In the genomic region with DNA sequence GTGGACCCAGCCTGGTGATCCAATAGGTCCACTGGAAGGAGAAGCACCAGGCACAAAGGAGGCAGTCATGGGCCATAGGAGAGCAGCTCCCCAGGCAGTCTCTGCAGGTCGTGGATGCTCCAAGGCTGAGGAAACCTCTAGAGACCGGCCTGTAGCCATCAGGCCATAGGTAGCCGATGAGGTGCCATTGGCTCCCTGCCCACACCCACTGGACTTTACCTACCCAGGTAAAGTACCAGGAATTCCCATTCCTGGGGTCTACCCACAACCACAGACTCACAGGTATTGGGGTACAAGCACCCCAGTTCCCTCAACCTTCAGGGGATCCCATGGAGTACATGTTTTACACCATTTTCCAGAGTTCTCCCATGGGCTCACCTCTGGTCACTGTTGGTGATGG, we compare ENCODE assay signal across 28 cellular contexts.
"Had no signal": no experiment of that assay in that cellular context is flagged by ENCODE, and none has a peak within 500 bp of the region (broad histone marks: within the 10 kb centered on the region; RNA-seq: fewer than 3 reads in every experiment).

No MANE protein-coding gene starts in this region.

- H3K4me1 Mint-ChIP-seq: endodermal cell had no signal

- FAIRE-seq: colon, endometrium, endothelial cell of umbilical vein, frontal cortex had no signal

- H3K4me3 Mint-ChIP-seq: dendritic cell treated with granulocyte-macrophage colony-stimulating factor and Interleukin-4, amounts not matched to agents 40 ng/mL and 50 ng/mL, for 4 days; effector memory CD8-positive, alpha-beta T cell; endodermal cell had no signal

- H3K27ac ChIP-seq: colonic mucosa, coronary artery, dorsolateral prefrontal cortex, epithelial cell of prostate, esophagus squamous epithelium, foreskin keratinocyte, gastrocnemius medialis, gastroesophageal sphincter, heart left ventricle, heart right ventricle had no signal

- ATAC-seq: effector memory CD8-positive, alpha-beta T cell; esophagus mucosa; foreskin keratinocyte; gastrocnemius medialis; gastroesophageal sphincter; heart left ventricle; heart right ventricle had no signal

- H3K4me1 ChIP-seq: colonic mucosa, esophagus squamous epithelium, foreskin keratinocyte, gastrocnemius medialis, gastroesophageal sphincter, heart left ventricle, heart right ventricle had no signal

- H3K9me3 ChIP-seq: colonic mucosa had no signal

- H3K4me3 ChIP-seq: colonic mucosa, coronary artery, dorsolateral prefrontal cortex, esophagus squamous epithelium, gastrocnemius medialis, gastroesophageal sphincter, heart left ventricle, heart right ventricle had no signal

- H3K36me3 ChIP-seq: colonic mucosa, esophagus squamous epithelium, gastrocnemius medialis, gastroesophageal sphincter, heart left ventricle, heart right ventricle had no signal

- DNase-seq: colonic mucosa; cortex of kidney; dermis blood vessel endothelial cell; dorsolateral prefrontal cortex; effector CD4-positive, alpha-beta T cell; effector CD8-positive, alpha-beta T cell; effector memory CD4-positive, alpha-beta T cell; effector memory CD8-positive, alpha-beta T cell; endodermal cell; erythroblast; esophagus squamous epithelium; foreskin fibroblast; foreskin keratinocyte; foreskin melanocyte; gastrocnemius medialis; glutamatergic neuron; head of caudate nucleus; heart left ventricle; heart right ventricle had no signal

- H3K27me3 Mint-ChIP-seq: dendritic cell treated with granulocyte-macrophage colony-stimulating factor and Interleukin-4, amounts not matched to agents 40 ng/mL and 50 ng/mL, for 4 days; effector memory CD8-positive, alpha-beta T cell had no signal

- H3K27me3 ChIP-seq: colonic mucosa, dorsolateral prefrontal cortex, esophagus squamous epithelium, foreskin keratinocyte, gastrocnemius medialis, heart left ventricle, heart right ventricle had no signal

- H3K27ac Mint-ChIP-seq: dendritic cell treated with granulocyte-macrophage colony-stimulating factor and Interleukin-4, amounts not matched to agents 40 ng/mL and 50 ng/mL, for 4 days; effector memory CD8-positive, alpha-beta T cell; endodermal cell had no signal
